ENCODE assay signal across 11 cellular contexts in the genomic region with DNA sequence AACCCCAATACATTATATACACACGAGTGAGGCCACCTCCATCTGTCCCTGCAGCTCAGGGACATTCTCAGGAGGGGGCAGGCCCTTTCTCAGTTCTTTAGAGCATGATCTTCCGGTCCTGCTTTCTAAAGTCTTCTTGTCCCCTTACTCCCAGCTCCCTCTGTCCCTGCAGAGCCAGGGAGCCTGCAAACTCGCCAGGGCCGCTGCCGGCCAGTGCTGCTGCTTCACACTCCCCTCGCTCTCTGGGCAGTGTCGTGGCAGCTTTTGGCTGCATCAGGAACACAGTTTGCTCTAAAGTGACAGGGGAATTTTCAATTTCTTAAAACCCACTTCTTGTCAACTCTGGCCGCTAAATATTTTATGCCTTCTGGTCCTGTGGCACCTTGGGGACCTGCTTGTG.
"Had no signal": no experiment of that assay in that cellular context is flagged by ENCODE, and none has a peak within 500 bp of the region (broad histone marks: within the 10 kb centered on the region; RNA-seq: fewer than 3 reads in every experiment).

No MANE protein-coding gene starts in this region.

- H3K9me3 Mint-ChIP-seq: GM23338, H9, HFFc6 had no signal

- DNase-seq: GM23248, GOT3, H7, H9, HCEC 1CT, HFFc6 had no signal

- H3K4me2 ChIP-seq: GM23338 had no signal

- H3K4me1 ChIP-seq: HAP-1 had no signal

- H3K4me3 ChIP-seq: GM23248, GM23338, HAP-1 had no signal

- ATAC-seq: GM23338, HCT116 had no signal

- H3K4me3 Mint-ChIP-seq: GM23338, H9, HFFc6 had no signal

- H3K9me3 ChIP-seq: HAP-1 had no signal

- H3K27ac Mint-ChIP-seq: GM23338, H9, HFFc6 had no signal

- H2AFZ ChIP-seq: GM23248, GM23338 had no signal

- H3K9ac ChIP-seq: GM23248 had no signal

- FAIRE-seq: H1, H54 had no signal

- H3K4me1 Mint-ChIP-seq: GM23338, H9 had no signal

- H3K27ac ChIP-seq: GM23248 had no signal
